In the genomic region with DNA sequence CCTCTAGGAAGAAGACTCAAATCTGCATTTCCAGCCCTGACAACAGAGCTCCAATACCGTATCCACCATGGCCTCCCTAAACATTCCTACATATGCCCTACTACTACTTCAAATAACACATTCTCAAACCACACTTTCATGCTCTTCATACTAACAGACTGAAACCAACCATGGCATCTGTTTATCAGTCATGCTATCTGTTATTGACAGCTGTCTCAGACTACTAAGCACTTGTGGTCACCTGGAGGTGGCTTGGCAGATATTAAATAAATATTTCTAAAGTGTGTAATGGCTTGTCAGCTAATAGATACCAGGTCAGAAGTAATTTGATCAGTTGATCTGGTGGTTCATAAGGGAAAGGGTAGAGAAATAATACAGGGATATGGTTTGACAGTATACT, we compare ENCODE assay signal across 24 cellular contexts.
DNase-seq lines count a peak whose midpoint lies in the region; ATAC-seq lines count a peak whose summit lies in the region.
"Had no signal": no experiment of that assay in that cellular context is flagged by ENCODE, and none has a peak within 500 bp of the region (broad histone marks: within the 10 kb centered on the region; RNA-seq: fewer than 3 reads in every experiment).

No MANE protein-coding gene starts in this region.

- no peaks in the 10 kb centered on the region for H3K9me3 Mint-ChIP-seq in stimulated activated effector memory CD8-positive, alpha-beta T cell treated with anti-CD3 and anti-CD28 coated beads, Interleukin-12 subunit alpha, Interleukin-12 subunit beta, amount 100 ng/mL, for 72 hours
- H3K9me3 Mint-ChIP-seq: activated T-cell treated with anti-CD3 and anti-CD28 coated beads, Interleukin-2, amount 50 U/mL, for 4 hours; CD4-positive, alpha-beta T cell; endodermal cell; stimulated activated naive B cell treated with anti-CD40 and anti-IgM and Interleukin-4, amounts not matched to agents 10 μg/mL and 1 μg/mL and 100 μg/mL, for 72 hours had no signal

- peak; percentile 45 for ATAC-seq in GM18861 (IDR thresholded peaks at IDR 0.05; ENCODE audit: unreplicated experiment)
- peak; percentile 52 for ATAC-seq in HG02642 (IDR thresholded peaks at IDR 0.05; ENCODE audit: poor library complexity, unreplicated experiment)
- peak; percentile 55 for ATAC-seq in HG03432 (IDR thresholded peaks at IDR 0.05; ENCODE audit: unreplicated experiment)
- peak; percentile 62 for ATAC-seq in stimulated activated effector memory CD8-positive, alpha-beta T cell treated with anti-CD3 and anti-CD28 coated beads, Interleukin-12 subunit alpha, Interleukin-12 subunit beta, amount 100 ng/mL, for 72 hours
- no peak for ATAC-seq in HG03280 (IDR thresholded peaks at IDR 0.05; ENCODE audit: unreplicated experiment)
- no peak for ATAC-seq in HG02763 (IDR thresholded peaks at IDR 0.05; ENCODE audit: unreplicated experiment)
- ATAC-seq: activated T-cell treated with anti-CD3 and anti-CD28 coated beads, Interleukin-2, amount 50 U/mL, for 4 hours; Right ventricle myocardium inferior; stimulated activated naive B cell treated with anti-CD40 and anti-IgM and Interleukin-4, amounts not matched to agents 10 μg/mL and 1 μg/mL and 100 μg/mL, for 72 hours had no signal

- no peak for DNase-seq in stimulated activated effector memory CD8-positive, alpha-beta T cell treated with anti-CD3 and anti-CD28 coated beads, Interleukin-12 subunit alpha, Interleukin-12 subunit beta, amount 100 ng/mL, for 72 hours (ENCODE audit: low spot score in 2 of 2)
- no peak for DNase-seq in NCI-H69 (lab: John Stamatoyannopoulos, UW)
- DNase-seq: activated CD4-positive, CD25-positive, alpha-beta regulatory T cell treated with anti-CD3 and anti-CD28 coated beads, Interleukin-2, amount 50 U/mL, for 72 hours; activated naive CD4-positive, alpha-beta T cell; activated T-cell treated with anti-CD3 and anti-CD28 coated beads, Interleukin-2, amount 50 U/mL, for 4 hours; amniotic stem cell; CD4-positive, alpha-beta T cell; colonic mucosa; endodermal cell; GDM1; glutamatergic neuron; Kasumi-1; kidney glomerular epithelial cell; NCI-H1048; NCI-H187 treated with DMSO at 0.1 percent for 48 hours; NCI-H226; OCI-M1; stimulated activated naive B cell treated with anti-CD40 and anti-IgM and Interleukin-4, amounts not matched to agents 10 μg/mL and 1 μg/mL and 100 μg/mL, for 72 hours had no signal

- no peak overlapping the region for H3K27ac Mint-ChIP-seq in stimulated activated effector memory CD8-positive, alpha-beta T cell treated with anti-CD3 and anti-CD28 coated beads, Interleukin-12 subunit alpha, Interleukin-12 subunit beta, amount 100 ng/mL, for 72 hours
- H3K27ac Mint-ChIP-seq: CD4-positive, alpha-beta T cell; endodermal cell; stimulated activated naive B cell treated with anti-CD40 and anti-IgM and Interleukin-4, amounts not matched to agents 10 μg/mL and 1 μg/mL and 100 μg/mL, for 72 hours had no signal

- H3K4me3 Mint-ChIP-seq in stimulated activated effector memory CD8-positive, alpha-beta T cell treated with anti-CD3 and anti-CD28 coated beads, Interleukin-12 subunit alpha, Interleukin-12 subunit beta, amount 100 ng/mL, for 72 hours, result no peak overlapping the region
- H3K4me3 Mint-ChIP-seq: activated T-cell treated with anti-CD3 and anti-CD28 coated beads, Interleukin-2, amount 50 U/mL, for 4 hours; CD4-positive, alpha-beta T cell; endodermal cell; stimulated activated naive B cell treated with anti-CD40 and anti-IgM and Interleukin-4, amounts not matched to agents 10 μg/mL and 1 μg/mL and 100 μg/mL, for 72 hours had no signal

- H3K4me1 Mint-ChIP-seq in stimulated activated effector memory CD8-positive, alpha-beta T cell treated with anti-CD3 and anti-CD28 coated beads, Interleukin-12 subunit alpha, Interleukin-12 subunit beta, amount 100 ng/mL, for 72 hours, result no peaks in the 10 kb centered on the region

- H3K36me3 Mint-ChIP-seq in stimulated activated effector memory CD8-positive, alpha-beta T cell treated with anti-CD3 and anti-CD28 coated beads, Interleukin-12 subunit alpha, Interleukin-12 subunit beta, amount 100 ng/mL, for 72 hours, result no peaks in the 10 kb centered on the region
- H3K36me3 Mint-ChIP-seq: stimulated activated naive B cell treated with anti-CD40 and anti-IgM and Interleukin-4, amounts not matched to agents 10 μg/mL and 1 μg/mL and 100 μg/mL, for 72 hours had no signal

Comparison
In these comparisons a context has a peak if more than half of its experiments do, and no peak if none do; other contexts are left out.
1. ATAC-seq: peak in GM18861 (single experiment), HG02642 (single experiment), HG03432 (single experiment) and stimulated activated effector memory CD8-positive, alpha-beta T cell treated with anti-CD3 and anti-CD28 coated beads, Interleukin-12 subunit alpha, Interleukin-12 subunit beta, amount 100 ng/mL, for 72 hours (single experiment); none in HG03280 (single experiment) and HG02763 (single experiment).